22 cellular contexts compared by ENCODE assay signal in the genomic region with DNA sequence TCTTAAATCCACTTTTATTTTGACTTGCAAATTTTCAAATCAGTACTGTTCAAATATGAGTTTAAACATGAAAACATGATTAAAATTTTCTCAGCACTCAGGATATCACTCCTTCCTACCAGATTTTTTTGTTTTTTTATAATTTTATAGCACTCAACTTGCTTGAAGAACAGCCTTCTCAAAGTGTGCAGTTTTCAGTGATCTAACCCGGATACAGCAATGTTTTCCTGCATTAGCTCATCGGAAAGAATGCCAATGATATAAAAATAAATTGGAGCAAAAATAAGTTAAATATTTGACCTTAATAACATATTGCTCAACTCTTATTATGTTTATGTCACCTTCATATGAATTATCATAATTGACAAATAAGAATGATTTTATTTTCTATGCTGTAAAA.
"Had no signal": no experiment of that assay in that cellular context is flagged by ENCODE, and none has a peak within 500 bp of the region (broad histone marks: within the 10 kb centered on the region; RNA-seq: fewer than 3 reads in every experiment).

No MANE protein-coding gene starts in this region.

- H3K4me3 ChIP-seq: adrenal gland, Peyer's patch had no signal

- H3K27me3 ChIP-seq: adrenal gland, Peyer's patch had no signal

- H3K36me3 ChIP-seq: adrenal gland, Peyer's patch had no signal

- H3K4me1 ChIP-seq: adrenal gland, Peyer's patch had no signal

- H3K27ac ChIP-seq: adrenal gland, Peyer's patch had no signal

- DNase-seq: activated CD4-positive, alpha-beta T cell treated with anti-CD3 and anti-CD28 coated beads for 4 hours; activated CD4-positive, alpha-beta T cell treated with anti-CD3 and anti-CD28 coated beads, Interleukin-2, amount 50 U/mL, for 4 hours; activated CD8-positive, alpha-beta memory T cell treated with anti-CD3 and anti-CD28 coated beads, Interleukin-2, amount 50 U/mL, for 48 hours; activated CD8-positive, alpha-beta T cell treated with anti-CD3 and anti-CD28 coated beads, Interleukin-2, amount 10 ng/mL, durations not matched to agents 7 days and 5 days; activated naive CD4-positive, alpha-beta T cell treated with anti-CD3 and anti-CD28 coated beads, Interleukin-2, amount 50 U/mL, for 16 hours; activated naive CD8-positive, alpha-beta T cell treated with anti-CD3 and anti-CD28 coated beads, Interleukin-2, amount 10 ng/mL, durations not matched to agents 7 days and 5 days; activated T-cell treated with anti-CD3 and anti-CD28 coated beads, Interleukin-2, amount 50 U/mL, for 1 hour; adrenal gland; anterior cingulate cortex; IMR-90; Kasumi-1; KBM-7; NCI-H1105 treated with DMSO at 0.1 percent for 48 hours; NCI-H1436 treated with DMSO at 0.1 percent for 48 hours; NCI-H187 treated with DMSO at 0.1 percent for 48 hours; NCI-H2081 treated with DMSO at 0.1 percent for 48 hours; NCI-H446; NCI-H524; Peyer's patch; SIG-M5; T-helper 1 cell had no signal

- H3K9me3 ChIP-seq: adrenal gland, Peyer's patch had no signal

- ATAC-seq: activated CD4-positive, CD25-positive, alpha-beta regulatory T cell treated with anti-CD3 and anti-CD28 coated beads, Interleukin-2, amount 50 U/mL, for 24 hours; activated CD8-positive, alpha-beta T cell treated with anti-CD3 and anti-CD28 coated beads, Interleukin-2, amount 10 ng/mL, durations not matched to agents 7 days and 5 days had no signal
